ENCODE assay signal across 13 cellular contexts in the genomic region with DNA sequence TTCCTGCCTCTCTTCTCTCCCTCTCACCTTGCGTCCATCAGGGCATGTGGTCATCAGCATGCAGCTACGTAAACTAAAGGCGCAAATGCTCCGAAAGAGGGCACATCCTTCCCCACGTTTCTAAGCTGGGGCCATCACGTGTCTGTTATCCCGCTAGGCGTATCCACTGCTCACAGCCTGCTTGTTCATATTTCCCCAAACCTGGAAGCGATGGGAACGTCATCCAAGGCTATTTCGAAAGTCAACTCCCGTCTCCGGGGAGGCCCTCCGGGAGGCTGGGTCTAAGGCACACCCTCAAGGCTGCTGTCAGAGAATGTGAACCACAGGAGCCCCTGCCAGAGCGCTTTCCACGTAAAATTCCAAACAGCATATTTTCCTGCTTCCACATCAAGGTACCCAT.
DNase-seq lines count a peak whose midpoint lies in the region; ATAC-seq, FAIRE-seq and TF ChIP-seq lines count a peak whose summit lies in the region.
"Had no signal": no experiment of that assay in that cellular context is flagged by ENCODE, and none has a peak within 500 bp of the region (broad histone marks: within the 10 kb centered on the region; RNA-seq: fewer than 3 reads in every experiment).

No MANE protein-coding gene starts in this region.

- peaks cover 81% of the 10 kb centered on the region for H3K79me2 ChIP-seq in astrocyte (ENCODE audit: insufficient read depth, low read length)

- no peak overlapping the region for H3K4me2 ChIP-seq in astrocyte (ENCODE audit: low read length)

- intact Hi-C loops in heart right ventricle (cut with DNase I) (no loop called here), psoas muscle (cut with DNase I) (no loop called here)

- no peaks in the 10 kb centered on the region for H3K9me3 Mint-ChIP-seq in astrocyte (ENCODE audit: unreplicated experiment)
- H3K9me3 Mint-ChIP-seq: activated naive CD4-positive, alpha-beta T cell treated with anti-CD3 and anti-CD28 coated beads, Interleukin-2, amount 10 ng/mL, durations not matched to agents 7 days and 5 days; stimulated activated naive B cell treated with anti-CD40 and anti-IgM and Interleukin-4, amounts not matched to agents 10 μg/mL and 1 μg/mL and 100 μg/mL, for 72 hours had no signal

- H3K36me3 ChIP-seq in astrocyte (ENCODE audit: insufficient read depth, low read length), result no peaks in the 10 kb centered on the region
- peaks cover 0 to 7% (median 0%) of the 10 kb centered on the region in 9 donors for H3K36me3 ChIP-seq in heart right ventricle
- H3K36me3 ChIP-seq in psoas muscle (ENCODE audit: insufficient read depth in 1 of 2, low read depth in 1 of 2), result no peaks in the 10 kb centered on the region
- H3K36me3 ChIP-seq: HAP-1, prostate gland had no signal

- peak; percentile 55 to 78 (median 68) for ATAC-seq in heart right ventricle
- peak in 2 of 4 donors; percentile 14 to 40 for ATAC-seq in psoas muscle
- no peak for ATAC-seq in HG02610 (IDR thresholded peaks at IDR 0.05; ENCODE audit: unreplicated experiment)
- ATAC-seq: stimulated activated naive B cell treated with anti-CD40 and anti-IgM and Interleukin-4, amounts not matched to agents 10 μg/mL and 1 μg/mL and 100 μg/mL, for 72 hours had no signal

- no peaks in the 10 kb centered on the region for H3K27me3 Mint-ChIP-seq in astrocyte (ENCODE audit: low read depth, unreplicated experiment)

- H3K4me3 Mint-ChIP-seq in astrocyte (ENCODE audit: unreplicated experiment), result no peak overlapping the region
- H3K4me3 Mint-ChIP-seq: activated naive CD4-positive, alpha-beta T cell treated with anti-CD3 and anti-CD28 coated beads, Interleukin-2, amount 10 ng/mL, durations not matched to agents 7 days and 5 days; stimulated activated naive B cell treated with anti-CD40 and anti-IgM and Interleukin-4, amounts not matched to agents 10 μg/mL and 1 μg/mL and 100 μg/mL, for 72 hours had no signal

- FAIRE-seq in astrocyte (lab: Jason Lieb, UNC), result no peak

- H3K27me3 ChIP-seq in astrocyte (ENCODE audit: insufficient read depth, low read length) (no peaks in the 10 kb centered on the region), heart right ventricle (no peaks in the 10 kb centered on the region), psoas muscle (ENCODE audit: insufficient read depth in 3 of 3, low read length in 2 of 3) (no peaks in the 10 kb centered on the region)

- H3K4me3 ChIP-seq in astrocyte (ENCODE audit: insufficient read depth, low read depth, low read length), result no peak overlapping the region
- peak overlapping the region in 1 of 10 donors; percentile 11 for H3K4me3 ChIP-seq in heart right ventricle
- no peak overlapping the region for H3K4me3 ChIP-seq in psoas muscle
- H3K4me3 ChIP-seq: HAP-1, prostate gland had no signal

- 66 to 79% methylated on average over 16 of the region's 16 CpGs for WGBS in heart right ventricle, 2 donors
- 74 to 83% (median 78%) methylated on average over 16 of the region's 16 CpGs for WGBS in psoas muscle, 3 donors

- TF ChIP-seq CTCF in astrocyte (IDR thresholded peaks at IDR 0.05; ENCODE audit: insufficient read depth, low read depth, low read length) (no peak), heart right ventricle (IDR thresholded peaks at IDR 0.05) (no peak), psoas muscle (IDR thresholded peaks at IDR 0.05) (no peak)

- no peak overlapping the region for H3K27ac ChIP-seq in astrocyte (ENCODE audit: low read depth, low read length)
- H3K27ac ChIP-seq in heart right ventricle, result peak overlapping the region in 5 of 10 donors; percentile 49 to 72 (median 58)
- peak overlapping the region; percentile 79 for H3K27ac ChIP-seq in psoas muscle

- H3K4me1 ChIP-seq in astrocyte (ENCODE audit: insufficient read depth, low read length) (peaks cover 13% of the 10 kb centered on the region), heart right ventricle (peaks cover 0 to 66% (median 38%) of the 10 kb centered on the region in 9 donors), psoas muscle (peaks cover 70% of the 10 kb centered on the region)
- H3K4me1 ChIP-seq: prostate gland had no signal

- H2AFZ ChIP-seq in astrocyte (ENCODE audit: low read depth, low read length), result no peak overlapping the region

- H3K9me3 ChIP-seq in astrocyte (ENCODE audit: insufficient read depth, low read depth, low read length) (no peaks in the 10 kb centered on the region), heart right ventricle (no peaks in the 10 kb centered on the region), psoas muscle (no peaks in the 10 kb centered on the region)
- H3K9me3 ChIP-seq: HAP-1, prostate gland had no signal

- peaks cover 93% of the 10 kb centered on the region for H4K20me1 ChIP-seq in astrocyte (ENCODE audit: insufficient read depth, low read length)

- DNase-seq in astrocyte (ENCODE audit: low read depth) (no peak), heart right ventricle (peak; percentile 60 to 64), psoas muscle (peak; percentile 74 to 85), iPS-NIHi7 (ENCODE audit: extremely low spot score) (no peak), SW 1271 (lab: John Stamatoyannopoulos, UW) (no peak)
- DNase-seq in stimulated activated CD4-positive, alpha-beta T cell treated with anti-CD3 and anti-CD28 coated beads, Interleukin-4, amount 100 ng/mL, for 4 hours, result no peak
- DNase-seq: activated CD8-positive, alpha-beta memory T cell treated with anti-CD3 and anti-CD28 coated beads, Interleukin-2, amount 50 U/mL, for 48 hours; activated naive CD4-positive, alpha-beta T cell treated with anti-CD3 and anti-CD28 coated beads, Interleukin-2, amount 10 ng/mL, durations not matched to agents 7 days and 5 days; cerebellar nuclear complex; stimulated activated naive B cell treated with anti-CD40 and anti-IgM and Interleukin-4, amounts not matched to agents 10 μg/mL and 1 μg/mL and 100 μg/mL, for 72 hours had no signal

- peak overlapping the region; percentile 19 for H3K27ac Mint-ChIP-seq in astrocyte (ENCODE audit: unreplicated experiment)
- H3K27ac Mint-ChIP-seq: activated naive CD4-positive, alpha-beta T cell treated with anti-CD3 and anti-CD28 coated beads, Interleukin-2, amount 10 ng/mL, durations not matched to agents 7 days and 5 days; stimulated activated naive B cell treated with anti-CD40 and anti-IgM and Interleukin-4, amounts not matched to agents 10 μg/mL and 1 μg/mL and 100 μg/mL, for 72 hours had no signal

- peaks cover 30% of the 10 kb centered on the region for H3K4me1 Mint-ChIP-seq in astrocyte (ENCODE audit: low read depth, unreplicated experiment)
- H3K4me1 Mint-ChIP-seq: stimulated activated naive B cell treated with anti-CD40 and anti-IgM and Interleukin-4, amounts not matched to agents 10 μg/mL and 1 μg/mL and 100 μg/mL, for 72 hours had no signal

- peaks cover 7% of the 10 kb centered on the region for H3K36me3 Mint-ChIP-seq in astrocyte (ENCODE audit: low read depth, unreplicated experiment)
- H3K36me3 Mint-ChIP-seq: activated naive CD4-positive, alpha-beta T cell treated with anti-CD3 and anti-CD28 coated beads, Interleukin-2, amount 10 ng/mL, durations not matched to agents 7 days and 5 days; stimulated activated naive B cell treated with anti-CD40 and anti-IgM and Interleukin-4, amounts not matched to agents 10 μg/mL and 1 μg/mL and 100 μg/mL, for 72 hours had no signal

- H3K9ac ChIP-seq in astrocyte (ENCODE audit: low read length), result no peak overlapping the region

Comparison
In these comparisons a context has a peak if more than half of its experiments do, and no peak if none do; other contexts are left out.
1. DNase-seq: peak in heart right ventricle (2 of 2) and psoas muscle (2 of 2); none in astrocyte (single experiment), iPS-NIHi7 (single experiment), SW 1271 (0 of 2) and stimulated activated CD4-positive, alpha-beta T cell treated with anti-CD3 and anti-CD28 coated beads, Interleukin-4, amount 100 ng/mL, for 4 hours (0 of 2).